32 cellular contexts compared by ENCODE assay signal in genomic region chr3:188232676-188233075, GRCh38.
A peak's percentile ranks its signal among the peaks of the same experiment; 100 is the strongest.
DNase-seq lines count a peak whose midpoint lies in the region; ATAC-seq, FAIRE-seq and TF ChIP-seq lines count a peak whose summit lies in the region.
"Had no signal": no experiment of that assay in that cellular context is flagged by ENCODE, and none has a peak within 500 bp of the region (broad histone marks: within the 10 kb centered on the region; RNA-seq: fewer than 3 reads in every experiment).

No MANE protein-coding gene starts in this region.

- peak overlapping the region; percentile 23; the same call in 1 of the 2 replicates for H3K4me2 ChIP-seq in IMR-90 (ENCODE audit: low read depth, low read length)
- no peak overlapping the region for H3K4me2 ChIP-seq in astrocyte (ENCODE audit: low read length)
- H3K4me2 ChIP-seq in osteoblast (ENCODE audit: insufficient read depth, low read length): no peak overlapping the region
- H3K4me2 ChIP-seq in trophoblast cell (ENCODE audit: low read length): no peak overlapping the region

- H2AFZ ChIP-seq in IMR-90 (replicated peaks; ENCODE audit: low read length, poor library complexity) (no peak overlapping the region), astrocyte (ENCODE audit: low read depth, low read length) (no peak overlapping the region), osteoblast (ENCODE audit: low read length) (no peak overlapping the region), trophoblast cell (ENCODE audit: insufficient read depth, low read length, poor library complexity) (no peak overlapping the region)

- dilution Hi-C loops in IMR-90 (cut with HindIII; ENCODE audit: low sequenced_read_pairs, unreplicated experiment): no loop called here

- TF ChIP-seq EP300 in upper lobe of left lung (IDR thresholded peaks at IDR 0.05): peak in 2 of 4 donors; percentile 7 to 81

- no CpG with 5 or more reads among the region's 2 CpGs for WGBS in IMR-90 (ENCODE audit: extremely low coverage in 2 of 2, insufficient read length in 1 of 2), 2 experiments
- WGBS in upper lobe of left lung, 2 donors: 67 to 72% methylated on average over 2 of the region's 2 CpGs
- WGBS in trophoblast cell (ENCODE audit: extremely low coverage, insufficient coverage, insufficient read length): no CpG with 5 or more reads among the region's 2 CpGs

- in situ Hi-C loops in IMR-90 (cut with MboI; ENCODE audit: low sequenced_read_pairs): no loop called here

- H3K27me3 ChIP-seq in IMR-90 (ENCODE audit: control insufficient read depth, insufficient read depth, low read length) (no peaks in the 10 kb centered on the region), astrocyte (ENCODE audit: insufficient read depth, low read length) (no peaks in the 10 kb centered on the region), osteoblast (ENCODE audit: insufficient read depth, low read length) (no peaks in the 10 kb centered on the region), upper lobe of left lung (no peaks in the 10 kb centered on the region), trophoblast cell (ENCODE audit: insufficient read depth, low read length) (no peaks in the 10 kb centered on the region), dorsolateral prefrontal cortex (no peaks in the 10 kb centered on the region)
- H3K27me3 ChIP-seq: breast epithelium, SJCRH30 had no signal

- no peak overlapping the region for H3K27ac ChIP-seq in IMR-90 (ENCODE audit: insufficient read depth, low read length)
- H3K27ac ChIP-seq in astrocyte (ENCODE audit: low read depth, low read length): peak overlapping the region; percentile 66
- peak overlapping the region; percentile 98 for H3K27ac ChIP-seq in osteoblast (ENCODE audit: low read depth, low read length)
- no peak overlapping the region for H3K27ac ChIP-seq in upper lobe of left lung
- no peak overlapping the region for H3K27ac ChIP-seq in trophoblast cell (ENCODE audit: low read depth, low read length)
- H3K27ac ChIP-seq in dorsolateral prefrontal cortex: no peak overlapping the region
- H3K27ac ChIP-seq: breast epithelium, C4-2B, epithelial cell of prostate, SJCRH30, WERI-Rb-1 had no signal

- H2BK5ac ChIP-seq in IMR-90 (ENCODE audit: low read depth, low read length, poor library complexity, severe bottlenecking) (peak overlapping the region; percentile 52), trophoblast cell (ENCODE audit: low read depth, low read length, poor library complexity) (no peak overlapping the region)

- ATAC-seq in IMR-90 (ENCODE audit: low read depth) (no peak), upper lobe of left lung (ENCODE audit: low FRiP score in 2 of 2) (peak; percentile 11 to 28), HG02623 (IDR thresholded peaks at IDR 0.05; ENCODE audit: unreplicated experiment) (no peak), HG03521 (IDR thresholded peaks at IDR 0.05; ENCODE audit: unreplicated experiment) (no peak)
- ATAC-seq: activated T-helper 17 cell treated with anti-CD3 and anti-CD28 coated beads, Interleukin-2, amount 50 U/mL, for 72 hours; HepG2; sciatic nerve; stimulated activated naive CD8-positive, alpha-beta T cell treated with anti-CD3 and anti-CD28 coated beads, Interleukin-15, amount 100 ng/mL, for 72 hours; T-cell had no signal

- peaks cover 26% of the 10 kb centered on the region for H3K36me3 Mint-ChIP-seq in astrocyte (ENCODE audit: low read depth, unreplicated experiment)

- H4K5ac ChIP-seq in IMR-90 (ENCODE audit: low read depth, low read length): no peak overlapping the region

- TF ChIP-seq POLR2A in IMR-90 (IDR thresholded peaks at IDR 0.05; ENCODE audit: low read depth, low read length): no peak
- TF ChIP-seq POLR2A in upper lobe of left lung (IDR thresholded peaks at IDR 0.05): no peak

- H3K4me3 ChIP-seq in IMR-90 (ENCODE audit: insufficient read depth, low read depth, low read length): no peak overlapping the region
- H3K4me3 ChIP-seq in astrocyte (ENCODE audit: insufficient read depth, low read depth, low read length): no peak overlapping the region
- H3K4me3 ChIP-seq in osteoblast (ENCODE audit: insufficient read depth, low read length): no peak overlapping the region
- H3K4me3 ChIP-seq in upper lobe of left lung: no peak overlapping the region
- H3K4me3 ChIP-seq in trophoblast cell (ENCODE audit: low read depth, low read length): no peak overlapping the region
- no peak overlapping the region for H3K4me3 ChIP-seq in dorsolateral prefrontal cortex
- H3K4me3 ChIP-seq: breast epithelium, left ventricle myocardium inferior, SJCRH30 had no signal

- DNase-seq in IMR-90: no peak
- DNase-seq in astrocyte (ENCODE audit: low read depth): no peak
- no peak for DNase-seq in osteoblast (ENCODE audit: insufficient read length, low spot score, missing footprints)
- DNase-seq in upper lobe of left lung: no peak
- no peak for DNase-seq in trophoblast cell
- no peak for DNase-seq in dorsolateral prefrontal cortex
- DNase-seq: activated CD4-positive, alpha-beta T cell treated with anti-CD3 and anti-CD28 coated beads for 48 hours; activated naive CD4-positive, alpha-beta T cell treated with anti-CD3 and anti-CD28 coated beads, Interleukin-2, amount 10 ng/mL, durations not matched to agents 7 days and 5 days; effector CD8-positive, alpha-beta T cell; GOT3; head of caudate nucleus; left ventricle myocardium inferior; NCI-H2107; NCI-H446 treated with DMSO at 0.1 percent for 48 hours; NCI-H774; SJCRH30; stimulated activated CD4-positive, alpha-beta T cell treated with anti-CD3 and anti-CD28 coated beads, Interleukin-12 subunit alpha, Interleukin-12 subunit beta, amount 100 ng/mL, for 4 hours; stimulated activated CD4-positive, alpha-beta T cell treated with anti-CD3 and anti-CD28 coated beads, Interleukin-2, amount 100 ng/mL, for 48 hours; stimulated activated naive CD8-positive, alpha-beta T cell treated with anti-CD3 and anti-CD28 coated beads, Interleukin-15, amount 100 ng/mL, for 72 hours; T-cell; WERI-Rb-1 had no signal

- TF ChIP-seq CTCF in IMR-90 (conservative IDR thresholded peaks at IDR 0.05; ENCODE audit: low read depth, low read length): no peak
- no peak for TF ChIP-seq CTCF in astrocyte (IDR thresholded peaks at IDR 0.05; ENCODE audit: insufficient read depth, low read depth, low read length)
- TF ChIP-seq CTCF in osteoblast (IDR thresholded peaks at IDR 0.05; ENCODE audit: extremely low read depth, low read depth, low read length): no peak
- no peak for TF ChIP-seq CTCF in upper lobe of left lung (IDR thresholded peaks at IDR 0.05)
- TF ChIP-seq CTCF in dorsolateral prefrontal cortex (IDR thresholded peaks at IDR 0.05 in 54 of 56, conservative IDR thresholded peaks at IDR 0.05 in 2 of 56; ENCODE audit: low read depth in 1 of 56, partially characterized antibody in 56 of 56): no peak

- H3K14ac ChIP-seq in IMR-90 (replicated peaks; ENCODE audit: low read depth, low read length) (peak overlapping the region; percentile 13; the same call in 1 of the 2 replicates), trophoblast cell (ENCODE audit: low read length) (no peak overlapping the region)

- H2AK5ac ChIP-seq in IMR-90 (ENCODE audit: low read depth, low read length) (peak overlapping the region; percentile 35; the same call in 1 of the 2 replicates), trophoblast cell (ENCODE audit: low read length) (no peak overlapping the region)

- no peaks in the 10 kb centered on the region for H3K27me3 Mint-ChIP-seq in astrocyte (ENCODE audit: low read depth, unreplicated experiment)
- H3K27me3 Mint-ChIP-seq: activated naive CD4-positive, alpha-beta T cell treated with anti-CD3 and anti-CD28 coated beads, Interleukin-2, amount 10 ng/mL, durations not matched to agents 7 days and 5 days; activated T-helper 17 cell treated with anti-CD3 and anti-CD28 coated beads, Interleukin-2, amount 50 U/mL, for 72 hours; stimulated activated naive CD8-positive, alpha-beta T cell treated with anti-CD3 and anti-CD28 coated beads, Interleukin-15, amount 100 ng/mL, for 72 hours; T-cell had no signal

- FAIRE-seq in astrocyte (lab: Jason Lieb, UNC): no peak
- FAIRE-seq: colon, GM19239, HepG2, islet of Langerhans had no signal

- peaks cover 45% of the 10 kb centered on the region for H3K9me1 ChIP-seq in IMR-90 (ENCODE audit: insufficient read depth, low read length)

- H3K4me1 Mint-ChIP-seq in astrocyte (ENCODE audit: low read depth, unreplicated experiment): peaks cover 40% of the 10 kb centered on the region

- H3K23ac ChIP-seq in IMR-90 (ENCODE audit: low read depth, low read length): no peak overlapping the region
- H3K23ac ChIP-seq in trophoblast cell (ENCODE audit: low read length): no peak overlapping the region

- H3K79me1 ChIP-seq in IMR-90 (ENCODE audit: low read depth in 1 of 2, low read length in 2 of 2): peaks cover 52 to 91% of the 10 kb centered on the region in 2 experiments
- no peaks in the 10 kb centered on the region for H3K79me1 ChIP-seq in trophoblast cell (ENCODE audit: low read length)

- H3K56ac ChIP-seq in IMR-90 (ENCODE audit: extremely low read depth, insufficient read depth, low read length): no peak overlapping the region

- H3K79me2 ChIP-seq in astrocyte (ENCODE audit: insufficient read depth, low read length) (peaks cover 97% of the 10 kb centered on the region), osteoblast (ENCODE audit: insufficient read depth, low read length) (peaks cover 87% of the 10 kb centered on the region), trophoblast cell (ENCODE audit: control insufficient read depth, insufficient read depth, low read length, poor library complexity) (no peaks in the 10 kb centered on the region)

- no peak for TF ChIP-seq RAD21 in IMR-90 (IDR thresholded peaks at IDR 0.05; ENCODE audit: low read length)

- H3K36me3 ChIP-seq in IMR-90 (ENCODE audit: control insufficient read depth, insufficient read depth, low read length): peaks cover 20% of the 10 kb centered on the region
- peaks cover 17% of the 10 kb centered on the region for H3K36me3 ChIP-seq in astrocyte (ENCODE audit: insufficient read depth, low read length)
- H3K36me3 ChIP-seq in osteoblast (ENCODE audit: insufficient read depth, low read length): peaks cover 6% of the 10 kb centered on the region
- no peaks in the 10 kb centered on the region for H3K36me3 ChIP-seq in upper lobe of left lung
- H3K36me3 ChIP-seq in trophoblast cell (ENCODE audit: control insufficient read depth in 1 of 2, insufficient read depth in 2 of 2, low read length in 2 of 2): peaks cover 6% of the 10 kb centered on the region in 2 experiments
- H3K36me3 ChIP-seq: breast epithelium, left ventricle myocardium inferior, SJCRH30, WERI-Rb-1 had no signal

- no peak overlapping the region; the same call in 1 of the 2 replicates for H2BK120ac ChIP-seq in IMR-90 (ENCODE audit: low read depth, low read length)
- H2BK120ac ChIP-seq in trophoblast cell (ENCODE audit: insufficient read depth, low read length, poor library complexity): no peak overlapping the region

- POLR2A ChIA-PET in IMR-90 (lab: Charles Lee; ENCODE audit: unreplicated experiment): interaction anchor here (0.6 kb wide), 1 partner anchor 14 kb away, joined by 3 read pairs; no protein-coding TSS in a partner anchor

- H3K4ac ChIP-seq in IMR-90 (ENCODE audit: low read depth, low read length) (peak overlapping the region; percentile 8; the same call in 1 of the 2 replicates), trophoblast cell (ENCODE audit: low read depth, low read length) (no peak overlapping the region)

- H4K91ac ChIP-seq in IMR-90 (ENCODE audit: insufficient read depth, low read depth, low read length): no peak overlapping the region
- H4K91ac ChIP-seq in trophoblast cell (ENCODE audit: low read depth, low read length): no peak overlapping the region

- H4K12ac ChIP-seq in trophoblast cell (ENCODE audit: low read depth, low read length): no peak overlapping the region

- no TSS peak for BruUV-seq in IMR-90 (replicated peaks; lab: Mats Ljungman, UMichigan)

- H3K9me3 ChIP-seq in IMR-90 (ENCODE audit: control insufficient read depth, insufficient read depth, low read length) (no peaks in the 10 kb centered on the region), astrocyte (ENCODE audit: insufficient read depth, low read depth, low read length) (no peaks in the 10 kb centered on the region), osteoblast (ENCODE audit: low read depth, low read length) (no peaks in the 10 kb centered on the region), upper lobe of left lung (no peaks in the 10 kb centered on the region), trophoblast cell (ENCODE audit: insufficient read depth, low read depth, low read length) (no peaks in the 10 kb centered on the region)
- H3K9me3 ChIP-seq: breast epithelium, left ventricle myocardium inferior, SJCRH30 had no signal

- H2BK12ac ChIP-seq in trophoblast cell (ENCODE audit: low read length): no peak overlapping the region

- H4K20me1 ChIP-seq in IMR-90 (ENCODE audit: insufficient read depth, low read length) (peaks cover 84% of the 10 kb centered on the region), astrocyte (ENCODE audit: insufficient read depth, low read length) (peaks cover 83% of the 10 kb centered on the region), osteoblast (ENCODE audit: insufficient read depth, low read length) (peaks cover 22% of the 10 kb centered on the region)

- H3K27ac Mint-ChIP-seq in astrocyte (ENCODE audit: unreplicated experiment): no peak overlapping the region
- H3K27ac Mint-ChIP-seq: activated naive CD4-positive, alpha-beta T cell treated with anti-CD3 and anti-CD28 coated beads, Interleukin-2, amount 10 ng/mL, durations not matched to agents 7 days and 5 days; activated T-helper 17 cell treated with anti-CD3 and anti-CD28 coated beads, Interleukin-2, amount 50 U/mL, for 72 hours; stimulated activated naive CD8-positive, alpha-beta T cell treated with anti-CD3 and anti-CD28 coated beads, Interleukin-15, amount 100 ng/mL, for 72 hours; T-cell had no signal

- intact Hi-C loops in IMR-90 (cut with micrococcal nuclease): no loop called here
- intact Hi-C loops in dorsolateral prefrontal cortex (cut with DNase I): no loop called here

- H2AK9ac ChIP-seq in IMR-90 (replicated peaks; ENCODE audit: low read depth, low read length, poor library complexity): no peak overlapping the region

- H4K8ac ChIP-seq in IMR-90 (ENCODE audit: low read depth in 2 of 2, low read length in 2 of 2): no peak overlapping the region
- no peak overlapping the region for H4K8ac ChIP-seq in trophoblast cell (ENCODE audit: low read depth, low read length)

- no peaks in the 10 kb centered on the region for H3K9me3 Mint-ChIP-seq in astrocyte (ENCODE audit: unreplicated experiment)
- H3K9me3 Mint-ChIP-seq: activated naive CD4-positive, alpha-beta T cell treated with anti-CD3 and anti-CD28 coated beads, Interleukin-2, amount 10 ng/mL, durations not matched to agents 7 days and 5 days; activated T-helper 17 cell treated with anti-CD3 and anti-CD28 coated beads, Interleukin-2, amount 50 U/mL, for 72 hours; T-cell had no signal

- CTCF ChIA-PET in IMR-90 (lab: Yijun Ruan, JAX): no interaction called here

- H2BK15ac ChIP-seq in IMR-90 (ENCODE audit: low read depth, low read length): no peak overlapping the region; the same call in 2 of the 3 replicates

- H3K18ac ChIP-seq in IMR-90 (ENCODE audit: low read depth, low read length) (no peak overlapping the region), trophoblast cell (ENCODE audit: low read length) (no peak overlapping the region)

- H2BK20ac ChIP-seq in IMR-90 (ENCODE audit: low read depth, low read length): no peak overlapping the region

- H3K4me1 ChIP-seq in IMR-90 (ENCODE audit: control insufficient read depth, insufficient read depth, low read length) (peaks cover 19% of the 10 kb centered on the region), astrocyte (ENCODE audit: insufficient read depth, low read length) (peaks cover 31% of the 10 kb centered on the region), osteoblast (ENCODE audit: insufficient read depth, low read length) (peaks cover 29% of the 10 kb centered on the region), upper lobe of left lung (peaks cover 11 to 28% (median 18%) of the 10 kb centered on the region in 4 donors), trophoblast cell (ENCODE audit: control insufficient read depth in 1 of 2, insufficient read depth in 2 of 2, low read length in 2 of 2) (no peaks in the 10 kb centered on the region)
- H3K4me1 ChIP-seq: breast epithelium, SJCRH30 had no signal

- no peak overlapping the region for H3K4me3 Mint-ChIP-seq in astrocyte (ENCODE audit: unreplicated experiment)
- H3K4me3 Mint-ChIP-seq: activated naive CD4-positive, alpha-beta T cell treated with anti-CD3 and anti-CD28 coated beads, Interleukin-2, amount 10 ng/mL, durations not matched to agents 7 days and 5 days; activated T-helper 17 cell treated with anti-CD3 and anti-CD28 coated beads, Interleukin-2, amount 50 U/mL, for 72 hours; stimulated activated naive CD8-positive, alpha-beta T cell treated with anti-CD3 and anti-CD28 coated beads, Interleukin-15, amount 100 ng/mL, for 72 hours; T-cell had no signal

- no peak overlapping the region for H3K9ac ChIP-seq in IMR-90 (ENCODE audit: low read depth, low read length)
- peak overlapping the region; percentile 19 for H3K9ac ChIP-seq in astrocyte (ENCODE audit: low read length)
- no peak overlapping the region for H3K9ac ChIP-seq in trophoblast cell (ENCODE audit: low read length)

Comparison
In these comparisons a context has a peak if more than half of its experiments do, and no peak if none do; other contexts are left out.
1. ATAC-seq: peak in upper lobe of left lung (2 of 2); none in IMR-90 (single experiment), HG02623 (single experiment) and HG03521 (single experiment).
2. H3K27ac ChIP-seq: peak in astrocyte (single experiment) and osteoblast (single experiment); none in IMR-90 (single experiment), upper lobe of left lung (0 of 4), trophoblast cell (single experiment) and dorsolateral prefrontal cortex (0 of 59).